Comparison of ENCODE assay signal across 1 cellular context in genomic region chr11:66112041-66112491, GRCh38.
TF ChIP-seq lines count a peak whose summit lies in the region.

No MANE protein-coding gene starts in this region.

TF ChIP-seq in IMR-90, 13 proteins besides CTCF, POLR2A, EP300 and RAD21:
- TF ChIP-seq MXI1 (IDR thresholded peaks at IDR 0.05; ENCODE audit: borderline replicate concordance, low read depth, low read length) (no peak; the same call in 1 of the 2 replicates), SMC3 (IDR thresholded peaks at IDR 0.05; ENCODE audit: low read depth, low read length) (no peak), FOS (IDR thresholded peaks at IDR 0.05; ENCODE audit: low read depth, low read length) (no peak), MAFK (IDR thresholded peaks at IDR 0.05; ENCODE audit: low read depth, low read length) (no peak), RCOR1 (IDR thresholded peaks at IDR 0.05; ENCODE audit: insufficient replicate concordance, low read length) (no peak), BHLHE40 (IDR thresholded peaks at IDR 0.05; ENCODE audit: low read depth, low read length) (no peak), NFE2L2 (IDR thresholded peaks at IDR 0.05; ENCODE audit: low read depth, low read length) (no peak), CHD1 (IDR thresholded peaks at IDR 0.05; ENCODE audit: low read depth, low read length) (no peak), CEBPB (IDR thresholded peaks at IDR 0.05; ENCODE audit: low read depth, low read length) (no peak), MAZ (IDR thresholded peaks at IDR 0.05; ENCODE audit: borderline replicate concordance, low read depth, low read length) (no peak), RFX5 (IDR thresholded peaks at IDR 0.05; ENCODE audit: low read depth, low read length) (no peak)
- TF ChIP-seq, protein P1, sequence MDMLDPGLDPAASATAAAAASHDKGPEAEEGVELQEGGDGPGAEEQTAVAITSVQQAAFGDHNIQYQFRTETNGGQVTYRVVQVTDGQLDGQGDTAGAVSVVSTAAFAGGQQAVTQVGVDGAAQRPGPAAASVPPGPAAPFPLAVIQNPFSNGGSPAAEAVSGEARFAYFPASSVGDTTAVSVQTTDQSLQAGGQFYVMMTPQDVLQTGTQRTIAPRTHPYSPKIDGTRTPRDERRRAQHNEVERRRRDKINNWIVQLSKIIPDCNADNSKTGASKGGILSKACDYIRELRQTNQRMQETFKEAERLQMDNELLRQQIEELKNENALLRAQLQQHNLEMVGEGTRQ (IDR thresholded peaks at IDR 0.05; ENCODE audit: low read depth, low read length), result no peak
- TF ChIP-seq, protein P2, sequence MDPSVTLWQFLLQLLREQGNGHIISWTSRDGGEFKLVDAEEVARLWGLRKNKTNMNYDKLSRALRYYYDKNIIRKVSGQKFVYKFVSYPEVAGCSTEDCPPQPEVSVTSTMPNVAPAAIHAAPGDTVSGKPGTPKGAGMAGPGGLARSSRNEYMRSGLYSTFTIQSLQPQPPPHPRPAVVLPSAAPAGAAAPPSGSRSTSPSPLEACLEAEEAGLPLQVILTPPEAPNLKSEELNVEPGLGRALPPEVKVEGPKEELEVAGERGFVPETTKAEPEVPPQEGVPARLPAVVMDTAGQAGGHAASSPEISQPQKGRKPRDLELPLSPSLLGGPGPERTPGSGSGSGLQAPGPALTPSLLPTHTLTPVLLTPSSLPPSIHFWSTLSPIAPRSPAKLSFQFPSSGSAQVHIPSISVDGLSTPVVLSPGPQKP (IDR thresholded peaks at IDR 0.05; ENCODE audit: borderline replicate concordance, low read depth, low read length), result no peak
